ENCODE assay signal across 7 cellular contexts in the genomic region with DNA sequence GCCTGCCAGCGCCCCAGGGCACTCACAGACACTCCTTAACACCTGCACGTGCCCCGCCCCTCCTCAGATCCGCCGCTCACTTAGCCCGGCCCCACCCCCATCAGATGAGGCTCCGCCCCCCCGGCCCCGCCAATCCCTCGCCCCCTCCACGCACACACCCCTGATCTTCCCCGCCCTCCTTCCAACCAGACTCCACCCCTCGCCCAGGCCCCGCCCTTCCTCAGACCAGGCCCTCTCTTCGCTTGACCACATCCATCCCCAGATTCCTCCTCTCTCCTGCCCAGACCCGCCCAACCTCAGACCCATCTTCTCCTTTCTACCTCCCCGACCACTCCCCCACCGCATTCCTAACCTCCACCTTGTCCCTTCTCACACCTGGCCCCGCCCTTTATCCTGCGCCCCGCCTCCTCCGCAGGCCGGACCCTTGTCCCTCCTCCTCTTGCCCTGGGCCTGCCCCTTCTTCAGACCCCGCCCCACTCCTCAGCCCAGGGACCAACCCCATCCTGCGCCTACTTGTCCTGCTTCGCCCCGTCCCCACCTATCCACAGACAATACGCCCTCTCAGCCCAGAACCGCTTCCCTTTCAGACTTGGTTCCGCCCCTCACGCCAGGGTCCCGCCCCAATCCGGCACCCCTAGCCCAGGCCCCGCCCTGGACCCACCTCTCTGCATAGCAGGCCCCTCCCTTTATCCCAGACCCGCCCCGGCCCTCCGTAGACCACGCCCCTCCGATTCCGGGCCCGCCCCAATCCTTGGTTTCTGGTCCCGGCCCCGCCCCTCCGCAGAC. TPM values are rescaled to one million over a fixed set of nuclear protein-coding genes. Genes with fewer than 3 reads are reported as not detected.
A peak's percentile ranks its signal among the peaks of the same experiment; 100 is the strongest.
DNase-seq lines count a peak whose midpoint lies in the region; ATAC-seq and TF ChIP-seq lines count a peak whose summit lies in the region.

No MANE protein-coding gene starts in this region.

- H3K36me3 ChIP-seq in brain microvascular endothelial cell (replicated peaks) (no peaks in the 10 kb centered on the region), gastrocnemius medialis (no peaks in the 10 kb centered on the region)

- intact Hi-C loops in gastrocnemius medialis (cut with DNase I; ENCODE audit: low total_unique reads) = loop anchor here (1.0 to 10.0 kb wide), 2 partner anchors 47 to 678 kb away; a partner anchor contains a TSS

- H3K27me3 ChIP-seq in brain microvascular endothelial cell (replicated peaks) (no peaks in the 10 kb centered on the region), gastrocnemius medialis (no peaks in the 10 kb centered on the region)

- in situ Hi-C loops in brain microvascular endothelial cell (cut with HindIII; ENCODE audit: low pct_ligation_motif_present, low sequenced_read_pairs) (no loop called here), gastrocnemius medialis (cut with MboI; ENCODE audit: low sequenced_read_pairs in 4 of 4) (no loop called here)

- DNase-seq in NCI-H2107 (lab: John Stamatoyannopoulos, UW) = peak; percentile 98
- DNase-seq in UCSD-AML1 (lab: John Stamatoyannopoulos, UW; ENCODE audit: unreplicated experiment) = peak; percentile 99
- DNase-seq in brain microvascular endothelial cell = peak; percentile 95
- DNase-seq in gastrocnemius medialis = peak; percentile 97 to 98

- no peaks in the 10 kb centered on the region for H3K9me3 ChIP-seq in gastrocnemius medialis

- no peak for TF ChIP-seq CTCF in brain microvascular endothelial cell (IDR thresholded peaks at IDR 0.05; ENCODE audit: low read depth, low read length, missing control alignments)
- TF ChIP-seq CTCF in gastrocnemius medialis (IDR thresholded peaks at IDR 0.05 in 4 of 5, conservative IDR thresholded peaks at IDR 0.05 in 1 of 5) = no peak

- peak; percentile 66 for ATAC-seq in GM18519 (IDR thresholded peaks at IDR 0.05; ENCODE audit: low FRiP score, unreplicated experiment)
- peak; percentile 82 for ATAC-seq in HG03064 (IDR thresholded peaks at IDR 0.05; ENCODE audit: low read depth, unreplicated experiment)
- ATAC-seq in gastrocnemius medialis = peak; percentile 91

- H3K4me3 ChIP-seq in brain microvascular endothelial cell (ENCODE audit: low read depth, low read length) = peak overlapping the region; percentile 71
- peak overlapping the region; percentile 35 for H3K4me3 ChIP-seq in iPS-11a (ENCODE audit: low read depth, low read length)
- H3K4me3 ChIP-seq in gastrocnemius medialis = peak overlapping the region; percentile 59 to 99 (median 83)

- no peak for TF ChIP-seq POLR2A in gastrocnemius medialis (IDR thresholded peaks at IDR 0.05)

- peaks cover 12 to 17% of the 10 kb centered on the region in 2 donors for H3K4me1 ChIP-seq in gastrocnemius medialis

- H3K27ac ChIP-seq in brain microvascular endothelial cell = no peak overlapping the region
- peak overlapping the region; percentile 85 to 98 (median 92) for H3K27ac ChIP-seq in gastrocnemius medialis

RNA-seq across cellular contexts. Expression of a gene that starts 0.5 kb away (rescaled TPM):
- total RNA-seq in gastrocnemius medialis = 10 to 100 TPM in 1 of 4 donors, 1 to 10 TPM in 3; 5.2 to 12.0 (median 7.3) TPM

RNA-seq across cellular contexts. Expression of a gene that starts 23.7 kb away (rescaled TPM):
- 1 to 10 TPM in 1 of 4 donors, under 1 TPM in 2, not detected in 1; 0.20 to 2.1 (median 0.36) TPM for total RNA-seq in gastrocnemius medialis

RNA-seq across cellular contexts. Expression of a gene that starts 29.8 kb away (rescaled TPM):
- 10 to 100 TPM; 14.9 to 61.6 (median 35.3) TPM for total RNA-seq in gastrocnemius medialis

RNA-seq across cellular contexts. Expression of a gene that starts 47.1 kb away (rescaled TPM):
- 1 to 10 TPM; 2.8 to 8.8 (median 3.7) TPM for total RNA-seq in gastrocnemius medialis

RNA-seq across cellular contexts. Expression of a gene that starts 47.8 kb away (rescaled TPM):
- 100 to 1,000 TPM; 163 to 337 (median 187) TPM for total RNA-seq in gastrocnemius medialis
